In genomic region chr3:141804778-141805639, GRCh38 we compare ENCODE assay signal across 1 cellular context.
TF ChIP-seq lines count a peak whose summit lies in the region.

No MANE protein-coding gene starts in this region.

TF ChIP-seq in K562, 482 proteins besides CTCF, POLR2A, EP300 and RAD21 (continued from another document):
- TF ChIP-seq CBFB (CRISPR knock-in tag; IDR thresholded peaks at IDR 0.05) (no peak), ARHGAP35 (IDR thresholded peaks at IDR 0.05; ENCODE audit: partially characterized antibody) (peak; percentile 90), CTBP1 (IDR thresholded peaks at IDR 0.05; ENCODE audit: borderline replicate concordance) (peak; percentile 97), IRF2 (CRISPR knock-in tag; IDR thresholded peaks at IDR 0.05) (no peak), UBTF (IDR thresholded peaks at IDR 0.05; ENCODE audit: borderline replicate concordance in 1 of 2, low read depth in 2 of 2, low read length in 2 of 2) (0 out of 4 replicates have a peak, but pooled peaks of 1 of the 2 experiments have one; percentile 39), ZFX (CRISPR knock-in tag; IDR thresholded peaks at IDR 0.05) (peak; percentile 87), ZNF324 (CRISPR knock-in tag; IDR thresholded peaks at IDR 0.05) (no peak), ZNF695 (CRISPR knock-in tag; IDR thresholded peaks at IDR 0.05) (no peak), KAT8 (IDR thresholded peaks at IDR 0.05; ENCODE audit: low read depth) (no peak), HNRNPLL (IDR thresholded peaks at IDR 0.05; ENCODE audit: low read depth, low read length, poor library complexity, severe bottlenecking) (no peak), HDAC8 (tag; IDR thresholded peaks at IDR 0.05) (no peak), XRCC4 (IDR thresholded peaks at IDR 0.05; ENCODE audit: extremely low read depth, insufficient read depth, insufficient read length) (no peak), NFYB (IDR thresholded peaks at IDR 0.05; ENCODE audit: extremely low read depth, insufficient read length) (no peak), NR4A1 (CRISPR knock-in tag; IDR thresholded peaks at IDR 0.05) (no peak), NR4A1 (tag; IDR thresholded peaks at IDR 0.05) (peak; percentile 78; the same call in 1 of the 2 replicates), ZNF639 (CRISPR knock-in tag; conservative IDR thresholded peaks at IDR 0.05 in 1 of 2, IDR thresholded peaks at IDR 0.05 in 1 of 2) (peak in 1 of 2 experiments; percentile 64; a peak in 1 of 4 replicates), STAT5B (CRISPR knock-in tag; IDR thresholded peaks at IDR 0.05) (no peak), MBD2 (IDR thresholded peaks at IDR 0.05; ENCODE audit: borderline replicate concordance, low read depth) (no peak; the same call in 1 of the 2 replicates), BRD9 (IDR thresholded peaks at IDR 0.05; ENCODE audit: low read depth, partially characterized antibody) (peak; percentile 79), MCM5 (IDR thresholded peaks at IDR 0.05; ENCODE audit: low read depth) (no peak; the same call in 1 of the 2 replicates), POLR2AphosphoS5 (IDR thresholded peaks at IDR 0.05; ENCODE audit: control insufficient read depth, insufficient read depth, low read depth, low read length) (peak; percentile 93), NR0B1 (IDR thresholded peaks at IDR 0.05; ENCODE audit: partially characterized antibody) (no peak), ZSCAN32 (CRISPR knock-in tag; IDR thresholded peaks at IDR 0.05) (no peak), TBP (optimal IDR thresholded peaks at IDR 0.05; ENCODE audit: low read depth, low read length) (peak; percentile 48), NBN (IDR thresholded peaks at IDR 0.05; ENCODE audit: low read depth) (peak; percentile 86)
